15 cellular contexts compared by ENCODE assay signal in genomic region chr3:179655236-179655635, GRCh38. TPM values are rescaled to one million over a fixed set of nuclear protein-coding genes. Genes with fewer than 3 reads are reported as not detected.
DNase-seq lines count a peak whose midpoint lies in the region; TF ChIP-seq lines count a peak whose summit lies in the region.
"Had no signal": no experiment of that assay in that cellular context is flagged by ENCODE, and none has a peak within 500 bp of the region (broad histone marks: within the 10 kb centered on the region; RNA-seq: fewer than 3 reads in every experiment).

No MANE protein-coding gene starts in this region.

- TF ChIP-seq CTCF in MCF 10A (IDR thresholded peaks at IDR 0.05; ENCODE audit: unreplicated experiment) (no peak), mammary epithelial cell (conservative IDR thresholded peaks at IDR 0.05 in 1 of 2, IDR thresholded peaks at IDR 0.05 in 1 of 2; ENCODE audit: extremely low read depth in 1 of 2, insufficient read depth in 1 of 2, low read depth in 1 of 2, low read length in 2 of 2) (no peak), brain (conservative IDR thresholded peaks at IDR 0.05) (no peak), progenitor cell of endocrine pancreas (IDR thresholded peaks at IDR 0.05; ENCODE audit: unreplicated experiment) (no peak), RWPE1 (conservative IDR thresholded peaks at IDR 0.05; ENCODE audit: low read depth) (no peak)

- peaks cover 9% of the 10 kb centered on the region for H3K36me3 Mint-ChIP-seq in MCF 10A (ENCODE audit: insufficient read depth, unreplicated experiment)
- H3K36me3 Mint-ChIP-seq in brain: peaks cover 20% of the 10 kb centered on the region
- H3K36me3 Mint-ChIP-seq in progenitor cell of endocrine pancreas (ENCODE audit: insufficient read depth): peaks cover 2% of the 10 kb centered on the region

- H3K79me2 ChIP-seq in mammary epithelial cell (ENCODE audit: insufficient read depth, low read length) (peaks cover 48% of the 10 kb centered on the region), Karpas-422 (ENCODE audit: low read length) (peaks cover 70% of the 10 kb centered on the region), GM23248 (ENCODE audit: insufficient read depth) (peaks cover 64% of the 10 kb centered on the region)

- H3K4me1 Mint-ChIP-seq in MCF 10A (ENCODE audit: insufficient read depth, unreplicated experiment) (peaks cover 12% of the 10 kb centered on the region), brain (peaks cover 62% of the 10 kb centered on the region), progenitor cell of endocrine pancreas (ENCODE audit: low read depth) (peaks cover 11% of the 10 kb centered on the region)

- DNase-seq in MCF 10A (ENCODE audit: unreplicated experiment): no peak
- DNase-seq in mammary epithelial cell: no peak
- DNase-seq in Karpas-422: no peak
- no peak for DNase-seq in progenitor cell of endocrine pancreas (ENCODE audit: low spot score, unreplicated experiment)
- no peak for DNase-seq in RWPE1 (ENCODE audit: low spot score)
- no peak for DNase-seq in nucleus accumbens (lab: John Stamatoyannopoulos, UW)
- DNase-seq in GM23248: no peak
- DNase-seq: amniotic stem cell; foreskin keratinocyte; NCI-H1105; ovary; SIG-M5; stimulated activated CD4-positive, alpha-beta T cell treated with anti-CD3 and anti-CD28 coated beads, Interleukin-1b, Interleukin-23, amount 100 ng/mL, for 48 hours; stimulated activated naive CD4-positive, alpha-beta T cell had no signal

- H3K27me3 ChIP-seq in mammary epithelial cell (ENCODE audit: insufficient read depth, low read length) (no peaks in the 10 kb centered on the region), Karpas-422 (ENCODE audit: low read length) (no peaks in the 10 kb centered on the region), GM23248 (replicated peaks; ENCODE audit: insufficient read depth) (no peaks in the 10 kb centered on the region)
- H3K27me3 ChIP-seq: foreskin keratinocyte, ovary had no signal

- intact Hi-C loops in MCF 10A (cut with micrococcal nuclease) (no loop called here), mammary epithelial cell (cut with micrococcal nuclease) (no loop called here)

- H3K4me3 Mint-ChIP-seq in MCF 10A (ENCODE audit: unreplicated experiment) (peak overlapping the region; percentile 85), brain (peak overlapping the region; percentile 72 to 100 (median 98)), progenitor cell of endocrine pancreas (ENCODE audit: low read depth) (peak overlapping the region; percentile 22)

- H3K27ac Mint-ChIP-seq in MCF 10A (ENCODE audit: low read depth, unreplicated experiment): no peak overlapping the region
- peak overlapping the region in 4 of 5 experiments; percentile 7 to 98 (median 22) for H3K27ac Mint-ChIP-seq in brain
- H3K27ac Mint-ChIP-seq in progenitor cell of endocrine pancreas: no peak overlapping the region

- in situ Hi-C loops in mammary epithelial cell (cut with MboI; ENCODE audit: low sequenced_read_pairs in 2 of 2): no loop called here
- in situ Hi-C loops in GM23248 (cut with MboI): no loop called here

- H3K27me3 Mint-ChIP-seq in MCF 10A (ENCODE audit: insufficient read depth, unreplicated experiment) (no peaks in the 10 kb centered on the region), brain (peaks cover 12% of the 10 kb centered on the region), progenitor cell of endocrine pancreas (peaks cover 12% of the 10 kb centered on the region)

- H3K9me3 ChIP-seq in mammary epithelial cell (replicated peaks; ENCODE audit: insufficient read depth, low read length) (no peaks in the 10 kb centered on the region), Karpas-422 (ENCODE audit: low read length) (no peaks in the 10 kb centered on the region), GM23248 (ENCODE audit: low read depth) (no peaks in the 10 kb centered on the region)
- H3K9me3 ChIP-seq: ovary had no signal

- H3K9me2 ChIP-seq in Karpas-422 (replicated peaks; ENCODE audit: insufficient read depth, low read length): no peaks in the 10 kb centered on the region
- no peaks in the 10 kb centered on the region for H3K9me2 ChIP-seq in GM23248 (ENCODE audit: insufficient read depth)

- CTCF ChIA-PET in MCF 10A (lab: Yijun Ruan, JAX): interaction anchor here (0.7 to 1.0 kb wide), 2 partner anchors 94 to 522 kb away, joined by 3 read pairs; no protein-coding TSS in a partner anchor
- CTCF ChIA-PET in mammary epithelial cell (lab: Charles Lee; ENCODE audit: low non-redundant PET): no interaction called here
- CTCF ChIA-PET in RWPE1 (lab: Yijun Ruan, JAX): no interaction called here

- H4K20me1 ChIP-seq in mammary epithelial cell (ENCODE audit: insufficient read depth, low read length): no peaks in the 10 kb centered on the region
- H4K20me1 ChIP-seq in Karpas-422 (ENCODE audit: insufficient read depth, low read depth, low read length): peaks cover 19% of the 10 kb centered on the region; the same call in 1 of the 2 replicates
- H4K20me1 ChIP-seq in GM23248 (ENCODE audit: insufficient read depth): no peaks in the 10 kb centered on the region

- no peaks in the 10 kb centered on the region for H3K9me3 Mint-ChIP-seq in MCF 10A (ENCODE audit: unreplicated experiment)
- peaks cover 0 to 3% (median 0%) of the 10 kb centered on the region in 5 experiments for H3K9me3 Mint-ChIP-seq in brain
- H3K9me3 Mint-ChIP-seq in progenitor cell of endocrine pancreas (ENCODE audit: low read depth): no peaks in the 10 kb centered on the region

- H3K4me2 ChIP-seq in mammary epithelial cell (ENCODE audit: insufficient read depth, low read depth, low read length) (no peak overlapping the region), Karpas-422 (ENCODE audit: low read depth, low read length, poor library complexity, severe bottlenecking) (peak overlapping the region; percentile 97), GM23248 (ENCODE audit: unreplicated experiment) (no peak overlapping the region)

- no TSS peak for BruUV-seq in MCF 10A (replicated peaks; lab: Mats Ljungman, UMichigan)
- no TSS peak for BruUV-seq in mammary epithelial cell (replicated peaks; lab: Mats Ljungman, UMichigan)

- no peak overlapping the region for H2AFZ ChIP-seq in mammary epithelial cell (ENCODE audit: low read depth, low read length)
- no peak overlapping the region for H2AFZ ChIP-seq in Karpas-422 (ENCODE audit: low read length)
- no peak overlapping the region for H2AFZ ChIP-seq in GM23248

- 100% methylated on average over 2 of the region's 2 CpGs for WGBS in mammary epithelial cell (ENCODE audit: low coverage, missing lambda C conversion rate)
- WGBS in GM23248 (ENCODE audit: low coverage in 1 of 2, low lambda C conversion rate in 2 of 2, missing lambda C conversion rate in 2 of 2), 2 experiments: 93 to 94% methylated on average over 2 of the region's 2 CpGs

- POLR2A ChIA-PET in MCF 10A (lab: Yijun Ruan, JAX) (no interaction called here), RWPE1 (lab: Yijun Ruan, JAX; ENCODE audit: low non-redundant PET) (interaction anchor here (0.7 kb wide), 1 partner anchor 92 kb away, joined by 4 read pairs; no protein-coding TSS in a partner anchor)

- H3K4me3 ChIP-seq in mammary epithelial cell (replicated peaks in 1 of 3; ENCODE audit: insufficient read depth in 1 of 3, low read depth in 2 of 3, low read length in 3 of 3): no peak overlapping the region
- H3K4me3 ChIP-seq in Karpas-422 (ENCODE audit: low read length): peak overlapping the region; percentile 86
- H3K4me3 ChIP-seq in GM23248: no peak overlapping the region

- dilution Hi-C loops in mammary epithelial cell (cut with HindIII; ENCODE audit: low sequenced_read_pairs): no loop called here

- H3F3A ChIP-seq in GM23248 (ENCODE audit: insufficient read depth): peaks cover 23% of the 10 kb centered on the region

- no peak overlapping the region for H3K27ac ChIP-seq in mammary epithelial cell (ENCODE audit: insufficient read depth, low read depth, low read length)
- H3K27ac ChIP-seq in Karpas-422 (ENCODE audit: low read length): no peak overlapping the region
- H3K27ac ChIP-seq in RWPE1: no peak overlapping the region
- H3K27ac ChIP-seq in GM23248: no peak overlapping the region
- H3K27ac ChIP-seq: foreskin keratinocyte, ovary had no signal

- peaks cover 6% of the 10 kb centered on the region for H3K4me1 ChIP-seq in mammary epithelial cell (ENCODE audit: insufficient read depth, low read length)
- peaks cover 47% of the 10 kb centered on the region for H3K4me1 ChIP-seq in Karpas-422 (ENCODE audit: low read length)
- H3K4me1 ChIP-seq in GM23248 (ENCODE audit: insufficient read depth): peaks cover 8% of the 10 kb centered on the region; the same call in 1 of the 2 replicates
- H3K4me1 ChIP-seq: foreskin keratinocyte had no signal

- H3K36me3 ChIP-seq in mammary epithelial cell (ENCODE audit: insufficient read depth, low read length) (no peaks in the 10 kb centered on the region), Karpas-422 (ENCODE audit: insufficient read depth, low read length) (peaks cover 8% of the 10 kb centered on the region; the same call in 1 of the 2 replicates), GM23248 (ENCODE audit: low read depth) (no peaks in the 10 kb centered on the region)
- H3K36me3 ChIP-seq: ovary had no signal

- H3K9ac ChIP-seq in mammary epithelial cell (ENCODE audit: insufficient read depth, low read length) (no peak overlapping the region), Karpas-422 (ENCODE audit: low read length) (peak overlapping the region; percentile 90; the same call in 1 of the 2 replicates), GM23248 (no peak overlapping the region)

RNA-seq across cellular contexts. Expression of gene USP13, which starts 2.4 kb away (rescaled TPM):
- 9.7 and 11.6 TPM in 2 replicates for total RNA-seq in MCF 10A (2022)
- 1 to 10 TPM; 3.3 to 7.8 TPM for total RNA-seq in mammary epithelial cell
- polyA plus RNA-seq in mammary epithelial cell: 5.3 TPM
- polyA minus RNA-seq in mammary epithelial cell: 51.2 TPM
- total RNA-seq in Karpas-422 (2014; rRNA removed; shearing (Covaris generic); ENCODE audit: low replicate concordance): 17.5 and 22.1 TPM in 2 replicates
- polyA plus RNA-seq in brain (ENCODE audit: insufficient read depth, low read depth, low replicate concordance): 10.8 TPM
- total RNA-seq in progenitor cell of endocrine pancreas: 10.7 and 11.8 TPM in 2 replicates
- total RNA-seq in GM23248 (2014; rRNA removed; shearing (Covaris generic)): 4.6 and 8.2 TPM in 2 replicates
- polyA plus RNA-seq in GM23248 (2016; fragmentation: Nextera tagmentation; extraction: Ambion mirVana): 6.0 and 9.2 TPM in 2 replicates

RNA-seq across cellular contexts. Expression of gene NDUFB5, which starts 50.6 kb away (rescaled TPM):
- total RNA-seq in MCF 10A (2022) (88.2 and 115 TPM in 2 replicates), mammary epithelial cell (10 to 100 TPM; 75.3 to 75.8 TPM), progenitor cell of endocrine pancreas (77.3 and 82.8 TPM in 2 replicates)
- polyA plus RNA-seq in mammary epithelial cell (22.6 TPM), brain (ENCODE audit: insufficient read depth, low read depth, low replicate concordance) (112 TPM), GM23248 (2016; fragmentation: Nextera tagmentation; extraction: Ambion mirVana) (126 and 142 TPM in 2 replicates)
- polyA minus RNA-seq in mammary epithelial cell: 15.2 TPM
- total RNA-seq in Karpas-422 (2014; rRNA removed; shearing (Covaris generic); ENCODE audit: low replicate concordance): 132 and 137 TPM in 2 replicates
- total RNA-seq in GM23248 (2014; rRNA removed; shearing (Covaris generic)): 79.5 and 90.8 TPM in 2 replicates

RNA-seq across cellular contexts. Expression of gene MRPL47, which starts 50.8 kb away (rescaled TPM):
- 58.3 and 63.4 TPM in 2 replicates for total RNA-seq in MCF 10A (2022)
- total RNA-seq in mammary epithelial cell: 10 to 100 TPM; 29.3 to 45.1 TPM
- polyA plus RNA-seq in mammary epithelial cell: 33.3 TPM
- polyA minus RNA-seq in mammary epithelial cell: 18.9 TPM
- total RNA-seq in Karpas-422 (2014; rRNA removed; shearing (Covaris generic); ENCODE audit: low replicate concordance): 37.3 and 56.1 TPM in 2 replicates
- 25.4 TPM for polyA plus RNA-seq in brain (ENCODE audit: insufficient read depth, low read depth, low replicate concordance)
- total RNA-seq in progenitor cell of endocrine pancreas: 44.3 and 46.5 TPM in 2 replicates
- total RNA-seq in GM23248 (2014; rRNA removed; shearing (Covaris generic)): 18.6 and 25.0 TPM in 2 replicates
- polyA plus RNA-seq in GM23248 (2016; fragmentation: Nextera tagmentation; extraction: Ambion mirVana): 60.5 and 66.0 TPM in 2 replicates

Comparison
In these comparisons a context has a peak if more than half of its experiments do, and no peak if none do; other contexts are left out.
1. H3K27ac Mint-ChIP-seq: peak in brain (4 of 5); none in MCF 10A (single experiment) and progenitor cell of endocrine pancreas (single experiment).
2. H3K4me3 Mint-ChIP-seq: peak in every context shown above with its lines; median percentile 98 in brain; 85 in MCF 10A; 22 in progenitor cell of endocrine pancreas.